Comparison of ENCODE assay signal across 28 cellular contexts in genomic region chr11:69483170-69483569, GRCh38. TPM values are rescaled to one million over a fixed set of nuclear protein-coding genes. Genes with fewer than 3 reads are reported as not detected.
A peak's percentile ranks its signal among the peaks of the same experiment; 100 is the strongest.
DNase-seq lines count a peak whose midpoint lies in the region; ATAC-seq and TF ChIP-seq lines count a peak whose summit lies in the region.
"Had no signal": no experiment of that assay in that cellular context is flagged by ENCODE, and none has a peak within 500 bp of the region (broad histone marks: within the 10 kb centered on the region; RNA-seq: fewer than 3 reads in every experiment).

No MANE protein-coding gene starts in this region.

- DNase-seq in left ventricle myocardium superior (peak; percentile 6), left cardiac atrium (no peak), chondrocyte (ENCODE audit: low spot score) (peak; percentile 20), neural crest cell (ENCODE audit: low read depth, low spot score) (no peak), spleen (peak; percentile 13), EL (no peak), suprapubic skin (ENCODE audit: low spot score in 2 of 2) (no peak)
- no peak for DNase-seq in stimulated activated naive CD8-positive, alpha-beta T cell treated with anti-CD3 and anti-CD28 coated beads, Interleukin-15, amount 100 ng/mL, for 72 hours
- DNase-seq: 8988T; AML-193; CD4-positive, alpha-beta T cell; Karpas-422; NCI-H1105; NCI-H1436 treated with DMSO at 0.1 percent for 48 hours; NCI-H1930; NCI-H2107; NCI-H446; NCI-H524 treated with DMSO at 0.1 percent for 48 hours; NCI-H82; NK-92 treated with Interleukin-12 subunit alpha and Interleukin-12 subunit beta, amount 100 ng/mL, for 24 hours; PC-9 had no signal

- intact Hi-C loops in left ventricle myocardium superior (cut with micrococcal nuclease) (no loop called here), left cardiac atrium (cut with DNase I) (no loop called here), spleen (cut with DNase I; ENCODE audit: low total_unique reads) (no loop called here)

- 64 to 95% (median 91%) methylated on average over 3 of the region's 3 CpGs for WGBS in spleen, 5 donors
- WGBS in suprapubic skin, result 80% methylated on average over 3 of the region's 3 CpGs

- H3K4me1 ChIP-seq in spleen, result no peaks in the 10 kb centered on the region
- H3K4me1 ChIP-seq in suprapubic skin, result peaks cover 41% of the 10 kb centered on the region

- peaks cover 0 to 7% (median 0%) of the 10 kb centered on the region in 8 donors for H3K9me3 ChIP-seq in spleen
- no peaks in the 10 kb centered on the region for H3K9me3 ChIP-seq in suprapubic skin
- H3K9me3 ChIP-seq: SJSA1 had no signal

- no peaks in the 10 kb centered on the region for H3K36me3 Mint-ChIP-seq in chondrocyte (ENCODE audit: low read depth)
- no peaks in the 10 kb centered on the region for H3K36me3 Mint-ChIP-seq in neural crest cell (ENCODE audit: low read depth)

- no peak overlapping the region for H3K4me3 ChIP-seq in spleen
- H3K4me3 ChIP-seq in suprapubic skin, result no peak overlapping the region
- H3K4me3 ChIP-seq: BLaER1 treated with 17β-estradiol and CSF1 and Interleukin-3, amounts not matched to agents 10 nM and 100 nM; PC-9; SJSA1 had no signal

- peaks cover 7% of the 10 kb centered on the region for H3K4me1 Mint-ChIP-seq in chondrocyte (ENCODE audit: low read depth)
- H3K4me1 Mint-ChIP-seq in neural crest cell, result peaks cover 31% of the 10 kb centered on the region
- no peaks in the 10 kb centered on the region for H3K4me1 Mint-ChIP-seq in stimulated activated naive CD8-positive, alpha-beta T cell treated with anti-CD3 and anti-CD28 coated beads, Interleukin-15, amount 100 ng/mL, for 72 hours

- H3K27ac Mint-ChIP-seq in chondrocyte (ENCODE audit: unreplicated experiment), result no peak overlapping the region
- peak overlapping the region; percentile 97 for H3K27ac Mint-ChIP-seq in neural crest cell (ENCODE audit: unreplicated experiment)
- H3K27ac Mint-ChIP-seq in stimulated activated naive CD8-positive, alpha-beta T cell treated with anti-CD3 and anti-CD28 coated beads, Interleukin-15, amount 100 ng/mL, for 72 hours, result no peak overlapping the region
- H3K27ac Mint-ChIP-seq: CD4-positive, alpha-beta T cell had no signal

- TF ChIP-seq CTCF in chondrocyte (IDR thresholded peaks at IDR 0.05) (no peak), neural crest cell (conservative IDR thresholded peaks at IDR 0.05) (no peak), spleen (IDR thresholded peaks at IDR 0.05 in 8 of 11, conservative IDR thresholded peaks at IDR 0.05 in 3 of 11) (no peak), suprapubic skin (IDR thresholded peaks at IDR 0.05) (no peak)

- H3K27ac ChIP-seq in spleen (no peak overlapping the region), suprapubic skin (no peak overlapping the region)
- H3K27ac ChIP-seq: BLaER1 treated with 17β-estradiol and CSF1 and Interleukin-3, amounts not matched to agents 10 nM and 100 nM; HL-60; PC-9; SJSA1 had no signal

- H3K9me3 Mint-ChIP-seq in chondrocyte (ENCODE audit: low read depth) (no peaks in the 10 kb centered on the region), neural crest cell (no peaks in the 10 kb centered on the region)
- no peaks in the 10 kb centered on the region for H3K9me3 Mint-ChIP-seq in stimulated activated naive CD8-positive, alpha-beta T cell treated with anti-CD3 and anti-CD28 coated beads, Interleukin-15, amount 100 ng/mL, for 72 hours
- H3K9me3 Mint-ChIP-seq: CD4-positive, alpha-beta T cell had no signal

- H3K4me3 Mint-ChIP-seq in chondrocyte (ENCODE audit: unreplicated experiment) (no peak overlapping the region), neural crest cell (peak overlapping the region; percentile 24)
- H3K4me3 Mint-ChIP-seq in stimulated activated naive CD8-positive, alpha-beta T cell treated with anti-CD3 and anti-CD28 coated beads, Interleukin-15, amount 100 ng/mL, for 72 hours, result no peak overlapping the region
- H3K4me3 Mint-ChIP-seq: CD4-positive, alpha-beta T cell had no signal

- H3K27me3 ChIP-seq in spleen (replicated peaks in 1 of 7), result no peaks in the 10 kb centered on the region
- H3K27me3 ChIP-seq in suprapubic skin, result no peaks in the 10 kb centered on the region
- H3K27me3 ChIP-seq: BLaER1 treated with 17β-estradiol and CSF1 and Interleukin-3, amounts not matched to agents 10 nM and 100 nM; SJSA1 had no signal

- H3K36me3 ChIP-seq in spleen (no peaks in the 10 kb centered on the region), suprapubic skin (no peaks in the 10 kb centered on the region)
- H3K36me3 ChIP-seq: BLaER1 treated with 17β-estradiol and CSF1 and Interleukin-3, amounts not matched to agents 10 nM and 100 nM; SJSA1 had no signal

- ATAC-seq in left ventricle myocardium superior (no peak), left cardiac atrium (no peak)
- no peak for ATAC-seq in stimulated activated naive CD8-positive, alpha-beta T cell treated with anti-CD3 and anti-CD28 coated beads, Interleukin-15, amount 100 ng/mL, for 72 hours
- ATAC-seq: Right ventricle myocardium inferior had no signal

- no peak for TF ChIP-seq EP300 in suprapubic skin (IDR thresholded peaks at IDR 0.05)

- TF ChIP-seq POLR2A in spleen (IDR thresholded peaks at IDR 0.05) (no peak), suprapubic skin (IDR thresholded peaks at IDR 0.05) (no peak)

- H3K27me3 Mint-ChIP-seq in chondrocyte (ENCODE audit: low read depth) (peaks cover 7% of the 10 kb centered on the region), neural crest cell (ENCODE audit: low read depth) (no peaks in the 10 kb centered on the region)
- no peaks in the 10 kb centered on the region for H3K27me3 Mint-ChIP-seq in stimulated activated naive CD8-positive, alpha-beta T cell treated with anti-CD3 and anti-CD28 coated beads, Interleukin-15, amount 100 ng/mL, for 72 hours
- H3K27me3 Mint-ChIP-seq: CD4-positive, alpha-beta T cell had no signal

RNA-seq across cellular contexts. Expression of gene LINC01488, which starts 1.7 kb away (rescaled TPM):
- total RNA-seq in left ventricle myocardium superior, result not detected
- under 1 TPM in 1 of 2 donors, not detected in 1; 0.06 TPM for total RNA-seq in left cardiac atrium
- total RNA-seq in chondrocyte, result not detected in 3 replicates
- 0.11 TPM in 1 of 2 replicates, not detected in the other for total RNA-seq in neural crest cell
- not detected for total RNA-seq in spleen
- not detected for polyA plus RNA-seq in spleen
- total RNA-seq in suprapubic skin, result not detected
- total RNA-seq: CD4-positive, alpha-beta T cell; G401; M059J; PC-9; RPMI7951 had no signal

Comparison
In these comparisons a context has a peak if more than half of its experiments do, and no peak if none do; other contexts are left out.
1. DNase-seq: peak in left ventricle myocardium superior (single experiment), chondrocyte (single experiment) and spleen (single experiment); none in left cardiac atrium (single experiment), neural crest cell (single experiment), EL (single experiment), suprapubic skin (0 of 2) and stimulated activated naive CD8-positive, alpha-beta T cell treated with anti-CD3 and anti-CD28 coated beads, Interleukin-15, amount 100 ng/mL, for 72 hours (0 of 2).